In the genomic region with DNA sequence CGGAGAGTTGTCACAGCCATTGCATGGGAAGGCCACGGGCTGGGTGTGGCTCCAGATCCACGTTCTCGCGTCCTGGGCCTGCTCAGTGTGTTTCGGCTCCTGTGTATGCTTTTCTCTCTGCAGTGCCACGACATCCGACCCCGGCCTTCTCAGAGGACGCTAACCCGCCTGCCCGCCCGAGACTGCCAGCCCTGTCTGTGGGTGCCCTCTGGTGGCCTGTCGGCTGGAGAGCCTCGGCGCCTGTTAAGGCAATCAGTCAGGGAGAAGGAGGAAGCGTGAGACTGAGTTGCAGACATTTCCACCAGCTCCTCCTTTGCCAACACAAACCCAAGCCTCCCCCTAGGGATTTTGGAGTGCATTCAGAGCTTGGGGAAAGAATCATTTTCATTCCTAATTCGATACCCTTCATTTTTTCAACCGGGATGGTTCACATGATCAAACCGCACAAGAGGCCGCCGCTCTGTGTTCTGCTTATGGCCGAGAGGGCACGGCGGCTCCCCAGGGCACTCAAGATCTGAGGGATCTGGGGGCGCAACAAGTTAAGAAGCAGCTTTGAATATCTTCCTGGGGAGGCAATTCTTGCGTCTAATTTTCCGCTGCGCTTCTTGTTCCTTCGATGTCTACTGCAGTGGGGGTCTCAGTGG, we compare ENCODE assay signal across 8 cellular contexts. TPM values are rescaled to one million over a fixed set of nuclear protein-coding genes. Genes with fewer than 3 reads are reported as not detected.
DNase-seq lines count a peak whose midpoint lies in the region; ATAC-seq and TF ChIP-seq lines count a peak whose summit lies in the region.

No MANE protein-coding gene starts in this region.

- POLR2A ChIA-PET in activated CD4-positive, alpha-beta T cell treated with anti-CD3 and anti-CD28 coated beads, Interleukin-2, amount 10 ng/mL, durations not matched to agents 7 days and 5 days (lab: Charles Lee) = no interaction called here

- H3K27me3 ChIP-seq in right lobe of liver = no peaks in the 10 kb centered on the region

- intact Hi-C loops in right lobe of liver (cut with DNase I) = loop anchor here (5.0 kb wide), 2 partner anchors 409 to 419 kb away; no protein-coding TSS in a partner anchor

- no peak overlapping the region for H3K27ac ChIP-seq in right lobe of liver

- H3K27me3 Mint-ChIP-seq in activated CD4-positive, alpha-beta T cell treated with anti-CD3 and anti-CD28 coated beads, Interleukin-2, amount 10 ng/mL, durations not matched to agents 7 days and 5 days = peaks cover 27% of the 10 kb centered on the region

- H3K9me3 ChIP-seq in right lobe of liver = no peaks in the 10 kb centered on the region

- H3K27ac Mint-ChIP-seq in activated CD4-positive, alpha-beta T cell treated with anti-CD3 and anti-CD28 coated beads, Interleukin-2, amount 10 ng/mL, durations not matched to agents 7 days and 5 days = peak overlapping the region; percentile 22

- H3K36me3 Mint-ChIP-seq in activated CD4-positive, alpha-beta T cell treated with anti-CD3 and anti-CD28 coated beads, Interleukin-2, amount 10 ng/mL, durations not matched to agents 7 days and 5 days (ENCODE audit: low read depth) = no peaks in the 10 kb centered on the region

- no peak overlapping the region for H3K4me3 ChIP-seq in right lobe of liver

- peak; percentile 49 for ATAC-seq in HG03439 (IDR thresholded peaks at IDR 0.05; ENCODE audit: unreplicated experiment)
- ATAC-seq in right lobe of liver = peak; percentile 91 to 94 (median 92)
- no peak for ATAC-seq in HG03108 (IDR thresholded peaks at IDR 0.05; ENCODE audit: unreplicated experiment)

- DNase-seq in GM03348 (ENCODE audit: low spot score) (peak; percentile 89), NCI-H69 (lab: John Stamatoyannopoulos, UW) (peak; percentile 95), cortex of kidney (lab: John Stamatoyannopoulos, UW) (peak; percentile 8), right lobe of liver (peak; percentile 86 to 90 (median 89))
- peak; percentile 76 for DNase-seq in activated CD4-positive, alpha-beta T cell treated with anti-CD3 and anti-CD28 coated beads, Interleukin-2, amount 10 ng/mL, durations not matched to agents 7 days and 5 days
- DNase-seq in stimulated activated CD4-positive, alpha-beta T cell treated with anti-CD3 and anti-CD28 coated beads, TNF-alpha, amount 100 ng/mL, for 24 hours (ENCODE audit: low read depth in 3 of 3) = peak; percentile 33 to 71 (median 43)

- CTCF ChIA-PET in activated CD4-positive, alpha-beta T cell treated with anti-CD3 and anti-CD28 coated beads, Interleukin-2, amount 10 ng/mL, durations not matched to agents 7 days and 5 days (lab: Charles Lee) = interaction anchor here (1.0 kb wide), 1 partner anchor 16 kb away, joined by 3 read pairs; no protein-coding TSS in a partner anchor

- peak; percentile 81 to 92 (median 89) for TF ChIP-seq CTCF in right lobe of liver (IDR thresholded peaks at IDR 0.05)

- no peaks in the 10 kb centered on the region for H3K9me3 Mint-ChIP-seq in activated CD4-positive, alpha-beta T cell treated with anti-CD3 and anti-CD28 coated beads, Interleukin-2, amount 10 ng/mL, durations not matched to agents 7 days and 5 days

- WGBS in right lobe of liver (ENCODE audit: insufficient coverage, low coverage, low lambda C conversion rate, missing lambda C conversion rate) = 41% methylated on average over 20 of the region's 30 CpGs

- H3K4me1 ChIP-seq in right lobe of liver = peaks cover 0 to 3% (median 0%) of the 10 kb centered on the region in 4 donors

- no peak overlapping the region for H3K4me3 Mint-ChIP-seq in activated CD4-positive, alpha-beta T cell treated with anti-CD3 and anti-CD28 coated beads, Interleukin-2, amount 10 ng/mL, durations not matched to agents 7 days and 5 days

- peaks cover 4% of the 10 kb centered on the region for H3K4me1 Mint-ChIP-seq in activated CD4-positive, alpha-beta T cell treated with anti-CD3 and anti-CD28 coated beads, Interleukin-2, amount 10 ng/mL, durations not matched to agents 7 days and 5 days

- no peak for TF ChIP-seq POLR2A in right lobe of liver (IDR thresholded peaks at IDR 0.05)

- no peaks in the 10 kb centered on the region for H3K36me3 ChIP-seq in right lobe of liver

RNA-seq across cellular contexts. Expression of gene ZBTB7C, which starts 37.5 kb away (rescaled TPM):
- total RNA-seq in activated CD4-positive, alpha-beta T cell treated with anti-CD3 and anti-CD28 coated beads, Interleukin-2, amount 10 ng/mL, durations not matched to agents 7 days and 5 days = under 1 TPM; 0.10 to 0.15 TPM
- 1 to 10 TPM; 1.1 to 1.7 (median 1.3) TPM for total RNA-seq in right lobe of liver

Comparison
In these comparisons a context has a peak if more than half of its experiments do, and no peak if none do; other contexts are left out.
1. DNase-seq: peak in every context shown above with its lines; median percentile 95 in NCI-H69; 89 in GM03348; 89 in right lobe of liver; 76 in activated CD4-positive, alpha-beta T cell treated with anti-CD3 and anti-CD28 coated beads, Interleukin-2, amount 10 ng/mL, durations not matched to agents 7 days and 5 days; 43 in stimulated activated CD4-positive, alpha-beta T cell treated with anti-CD3 and anti-CD28 coated beads, TNF-alpha, amount 100 ng/mL, for 24 hours; 8 in cortex of kidney.